ENCODE assay signal across 29 cellular contexts in genomic region chr18:10424576-10425314, GRCh38. TPM values are rescaled to one million over a fixed set of nuclear protein-coding genes. Genes with fewer than 3 reads are reported as not detected.
A peak's percentile ranks its signal among the peaks of the same experiment; 100 is the strongest.
DNase-seq lines count a peak whose midpoint lies in the region; ATAC-seq, FAIRE-seq and TF ChIP-seq lines count a peak whose summit lies in the region.
"Had no signal": no experiment of that assay in that cellular context is flagged by ENCODE, and none has a peak within 500 bp of the region (broad histone marks: within the 10 kb centered on the region; RNA-seq: fewer than 3 reads in every experiment).

No MANE protein-coding gene starts in this region.

- WGBS in heart right ventricle, 2 donors: 52 to 56% methylated on average over 7 of the region's 7 CpGs
- WGBS in ovary, 3 donors: 10 to 29% (median 18%) methylated on average over 7 of the region's 7 CpGs
- WGBS in aorta, 2 donors: 76 to 82% methylated on average over 7 of the region's 7 CpGs

- H3K27ac ChIP-seq in heart right ventricle (no peak overlapping the region), ovary (no peak overlapping the region), aorta (ENCODE audit: low read depth in 1 of 2, low read length in 2 of 2) (no peak overlapping the region)
- H3K27ac ChIP-seq: thyroid gland had no signal

- ATAC-seq in Right ventricle myocardium superior (ENCODE audit: poor library complexity) (peak; percentile 81), heart right ventricle (peak in 6 of 8 donors; percentile 50 to 83 (median 70)), aorta (ENCODE audit: low FRiP score) (peak; percentile 75), HG02970 (IDR thresholded peaks at IDR 0.05; ENCODE audit: low FRiP score, unreplicated experiment) (no peak)
- ATAC-seq: activated T-cell treated with anti-CD3 and anti-CD28 coated beads, Interleukin-2, amount 50 U/mL, for 4 hours; left colon; mucosa of descending colon; T-cell had no signal

- TF ChIP-seq POLR2A in ovary (IDR thresholded peaks at IDR 0.05): no peak
- TF ChIP-seq POLR2A in GM12892 (IDR thresholded peaks at IDR 0.05; ENCODE audit: low read depth, low read length): no peak

- H3K4me3 ChIP-seq in heart right ventricle (no peak overlapping the region), ovary (no peak overlapping the region), aorta (ENCODE audit: low read length in 2 of 2) (no peak overlapping the region)
- H3K4me3 ChIP-seq: mucosa of descending colon, skin epidermis, thyroid gland had no signal

- peak; percentile 76 for DNase-seq in Right ventricle myocardium superior
- no peak for DNase-seq in cardiac septum (ENCODE audit: low spot score)
- peak; percentile 32 to 35 for DNase-seq in heart right ventricle
- peak; percentile 37 to 69 (median 55) for DNase-seq in ovary
- DNase-seq in aorta: no peak
- DNase-seq in SHP77 (lab: John Stamatoyannopoulos, UW): no peak
- no peak for DNase-seq in GM12892 (ENCODE audit: insufficient read length)
- DNase-seq: 8988T; activated CD4-positive, CD25-positive, alpha-beta regulatory T cell treated with anti-CD3 and anti-CD28 coated beads, Interleukin-2, amount 50 U/mL, for 72 hours; activated naive CD4-positive, alpha-beta T cell treated with Interleukin-2 at 50 U/mL for 16 hours; activated T-cell treated with anti-CD3 and anti-CD28 coated beads, Interleukin-2, amount 50 U/mL, for 4 hours; BE2C; Calu3; glutamatergic neuron; Kasumi-1; left colon; NCI-H187 treated with DMSO at 0.1 percent for 48 hours; NCI-H226; NCI-H774; SIG-M5; stimulated activated CD4-positive, alpha-beta T cell treated with anti-CD3 and anti-CD28 coated beads, Interleukin-4, amount 100 ng/mL, for 1 hour; stimulated activated naive CD4-positive, alpha-beta T cell treated with Interleukin-2 at 50 U/mL for 16 hours; T-cell; thyroid gland had no signal

- intact Hi-C loops in Right ventricle myocardium superior (cut with DNase I): no loop called here
- intact Hi-C loops in cardiac septum (cut with DNase I): no loop called here
- intact Hi-C loops in heart right ventricle (cut with DNase I): no loop called here
- intact Hi-C loops in ovary (cut with DNase I): no loop called here
- intact Hi-C loops in aorta (cut with DNase I): no loop called here

- FAIRE-seq in GM12892 (lab: Jason Lieb, UNC): no peak
- FAIRE-seq: TTC549 had no signal

- peaks cover 0 to 17% (median 11%) of the 10 kb centered on the region in 9 donors for H3K4me1 ChIP-seq in heart right ventricle
- peaks cover 5% of the 10 kb centered on the region for H3K4me1 ChIP-seq in ovary (ENCODE audit: insufficient read depth)
- peaks cover 0 to 2% of the 10 kb centered on the region in 2 donors for H3K4me1 ChIP-seq in aorta (ENCODE audit: control insufficient read depth in 1 of 2, insufficient read depth in 2 of 2, low read length in 2 of 2)
- H3K4me1 ChIP-seq: BE2C, thyroid gland had no signal

- H3K27me3 ChIP-seq in heart right ventricle (no peaks in the 10 kb centered on the region), ovary (no peaks in the 10 kb centered on the region), aorta (ENCODE audit: control insufficient read depth in 1 of 2, insufficient read depth in 2 of 2, low read length in 1 of 2) (no peaks in the 10 kb centered on the region)
- H3K27me3 ChIP-seq: BE2C, thyroid gland had no signal

- TF ChIP-seq EP300 in ovary (IDR thresholded peaks at IDR 0.05): no peak

- TF ChIP-seq CTCF in heart right ventricle (IDR thresholded peaks at IDR 0.05) (no peak), ovary (IDR thresholded peaks at IDR 0.05) (no peak)

- H3K36me3 ChIP-seq in heart right ventricle (no peaks in the 10 kb centered on the region), ovary (no peaks in the 10 kb centered on the region), aorta (ENCODE audit: control insufficient read depth in 1 of 2, insufficient read depth in 2 of 2, low read length in 1 of 2) (no peaks in the 10 kb centered on the region)
- H3K36me3 ChIP-seq: BE2C, thyroid gland had no signal

- H3K9me3 ChIP-seq in heart right ventricle (peaks cover 0 to 12% (median 0%) of the 10 kb centered on the region in 11 donors), ovary (no peaks in the 10 kb centered on the region), aorta (ENCODE audit: control insufficient read depth, low read length) (no peaks in the 10 kb centered on the region)
- H3K9me3 ChIP-seq: BE2C, mucosa of descending colon, thyroid gland had no signal

RNA-seq across cellular contexts. Expression of gene APCDD1, which starts 29.7 kb away (rescaled TPM):
- total RNA-seq in Right ventricle myocardium superior (27.0 TPM), cardiac septum (9.9 TPM), heart right ventricle (10 to 100 TPM; 10.2 to 36.4 (median 17.6) TPM), ovary (100 to 1,000 TPM in 1 of 7 donors, 10 to 100 TPM in 6; 21.1 to 112 (median 60.6) TPM), aorta (10 to 100 TPM in 1 of 2 donors, 1 to 10 TPM in 1; 7.6 to 10.9 TPM)
- polyA plus RNA-seq in heart right ventricle (10 to 100 TPM; 17.9 to 40.4 TPM), ovary (10 to 100 TPM; 50.0 to 67.4 TPM), aorta (10 to 100 TPM; 10.0 to 45.5 TPM)
- polyA plus RNA-seq in GM12892 (2012; ENCODE audit: missing spikeins): not detected
- total RNA-seq: Calu3, epithelial cell of proximal tubule had no signal

Comparison
In these comparisons a context has a peak if more than half of its experiments do, and no peak if none do; other contexts are left out.
1. DNase-seq: peak in Right ventricle myocardium superior (single experiment), heart right ventricle (2 of 2) and ovary (5 of 5); none in cardiac septum (single experiment), aorta (0 of 2), SHP77 (0 of 2) and GM12892 (single experiment).